ENCODE assay signal across 22 cellular contexts in genomic region chr10:22391605-22392004, GRCh38. TPM values are rescaled to one million over a fixed set of nuclear protein-coding genes. Genes with fewer than 3 reads are reported as not detected.
"Had no signal": no experiment of that assay in that cellular context is flagged by ENCODE, and none has a peak within 500 bp of the region (broad histone marks: within the 10 kb centered on the region; RNA-seq: fewer than 3 reads in every experiment).

No MANE protein-coding gene starts in this region.

- H3K27ac Mint-ChIP-seq: activated CD8-positive, alpha-beta T cell treated with anti-CD3 and anti-CD28 coated beads for 36 hours; activated naive CD8-positive, alpha-beta T cell treated with anti-CD3 and anti-CD28 coated beads, Interleukin-2, amount 10 ng/mL, durations not matched to agents 7 days and 5 days; activated T-helper 17 cell treated with anti-CD3 and anti-CD28 coated beads, Interleukin-2, amount 50 U/mL, for 72 hours; immature natural killer cell; naive thymus-derived CD4-positive, alpha-beta T cell; stimulated activated memory B cell treated with anti-CD40 and anti-IgM and Interleukin-4, amounts not matched to agents 10 μg/mL and 1 μg/mL and 100 μg/mL, for 72 hours had no signal

- H3K4me1 Mint-ChIP-seq: activated T-helper 17 cell treated with anti-CD3 and anti-CD28 coated beads, Interleukin-2, amount 50 U/mL, for 72 hours; immature natural killer cell; naive thymus-derived CD4-positive, alpha-beta T cell; stimulated activated memory B cell treated with anti-CD40 and anti-IgM and Interleukin-4, amounts not matched to agents 10 μg/mL and 1 μg/mL and 100 μg/mL, for 72 hours had no signal

- H3K27me3 ChIP-seq: cardiac muscle cell, esophagus squamous epithelium had no signal

- ATAC-seq: activated CD8-positive, alpha-beta T cell treated with anti-CD3 and anti-CD28 coated beads for 36 hours; activated T-helper 17 cell treated with anti-CD3 and anti-CD28 coated beads, Interleukin-2, amount 50 U/mL, for 72 hours; left ventricle myocardium superior; naive thymus-derived CD4-positive, alpha-beta T cell; pancreas; sciatic nerve; stimulated activated memory B cell treated with anti-CD40 and anti-IgM and Interleukin-4, amounts not matched to agents 10 μg/mL and 1 μg/mL and 100 μg/mL, for 72 hours had no signal

- H3K4me3 Mint-ChIP-seq: activated CD8-positive, alpha-beta T cell treated with anti-CD3 and anti-CD28 coated beads for 36 hours; activated naive CD8-positive, alpha-beta T cell treated with anti-CD3 and anti-CD28 coated beads, Interleukin-2, amount 10 ng/mL, durations not matched to agents 7 days and 5 days; activated T-helper 17 cell treated with anti-CD3 and anti-CD28 coated beads, Interleukin-2, amount 50 U/mL, for 72 hours; immature natural killer cell; naive thymus-derived CD4-positive, alpha-beta T cell; stimulated activated memory B cell treated with anti-CD40 and anti-IgM and Interleukin-4, amounts not matched to agents 10 μg/mL and 1 μg/mL and 100 μg/mL, for 72 hours had no signal

- H3K36me3 Mint-ChIP-seq: immature natural killer cell; naive thymus-derived CD4-positive, alpha-beta T cell; stimulated activated memory B cell treated with anti-CD40 and anti-IgM and Interleukin-4, amounts not matched to agents 10 μg/mL and 1 μg/mL and 100 μg/mL, for 72 hours had no signal

- DNase-seq: activated CD4-positive, alpha-beta T cell treated with anti-CD3 and anti-CD28 coated beads for 48 hours; activated CD4-positive, CD25-positive, alpha-beta regulatory T cell; activated CD8-positive, alpha-beta T cell treated with anti-CD3 and anti-CD28 coated beads for 36 hours; activated naive CD4-positive, alpha-beta T cell treated with Interleukin-2 at 50 U/mL for 16 hours; activated naive CD8-positive, alpha-beta T cell treated with anti-CD3 and anti-CD28 coated beads, Interleukin-2, amount 10 ng/mL, durations not matched to agents 7 days and 5 days; activated T-cell treated with anti-CD3 and anti-CD28 coated beads, Interleukin-2, amount 50 U/mL, for 1 hour; amygdala; dermis blood vessel endothelial cell; effector memory CD4-positive, alpha-beta T cell; esophagus squamous epithelium; immature natural killer cell; left ventricle myocardium superior; naive thymus-derived CD4-positive, alpha-beta T cell; pancreas; stimulated activated CD4-positive, alpha-beta T cell treated with anti-CD3 and anti-CD28 coated beads, Interleukin-4, amount 100 ng/mL, for 4 hours had no signal

- H3K9me3 ChIP-seq: esophagus squamous epithelium, pancreas had no signal

- H3K4me3 ChIP-seq: cardiac muscle cell, esophagus squamous epithelium, pancreas had no signal

- H3K27ac ChIP-seq: cardiac muscle cell, esophagus squamous epithelium, pancreas had no signal

- H3K27me3 Mint-ChIP-seq: stimulated activated memory B cell treated with anti-CD40 and anti-IgM and Interleukin-4, amounts not matched to agents 10 μg/mL and 1 μg/mL and 100 μg/mL, for 72 hours had no signal

- H3K9me3 Mint-ChIP-seq: activated CD8-positive, alpha-beta T cell treated with anti-CD3 and anti-CD28 coated beads for 36 hours; activated naive CD8-positive, alpha-beta T cell treated with anti-CD3 and anti-CD28 coated beads, Interleukin-2, amount 10 ng/mL, durations not matched to agents 7 days and 5 days; activated T-helper 17 cell treated with anti-CD3 and anti-CD28 coated beads, Interleukin-2, amount 50 U/mL, for 72 hours; immature natural killer cell; stimulated activated memory B cell treated with anti-CD40 and anti-IgM and Interleukin-4, amounts not matched to agents 10 μg/mL and 1 μg/mL and 100 μg/mL, for 72 hours had no signal

- H3K4me1 ChIP-seq: esophagus squamous epithelium, pancreas had no signal

- H3K36me3 ChIP-seq: cardiac muscle cell, esophagus squamous epithelium, pancreas had no signal

- FAIRE-seq: endothelial cell of umbilical vein, pancreas, TTC549 had no signal

RNA-seq across cellular contexts. Expression of gene SPAG6, which starts 46.3 kb away (rescaled TPM):
- total RNA-seq: activated CD8-positive, alpha-beta T cell treated with anti-CD3 and anti-CD28 coated beads for 36 hours; activated T-helper 17 cell treated with anti-CD3 and anti-CD28 coated beads, Interleukin-2, amount 50 U/mL, for 72 hours; cardiac muscle cell; chondrocyte; dermis blood vessel endothelial cell; endothelial cell of umbilical vein; left ventricle myocardium superior had no signal
- polyA plus RNA-seq: cardiac muscle cell; endothelial cell of umbilical vein; immature natural killer cell; naive thymus-derived CD4-positive, alpha-beta T cell had no signal
